In genomic region chr3:34106879-34107278, GRCh38 we compare ENCODE assay signal across 8 cellular contexts.
DNase-seq lines count a peak whose midpoint lies in the region; ATAC-seq, FAIRE-seq and TF ChIP-seq lines count a peak whose summit lies in the region.

No MANE protein-coding gene starts in this region.

- H3K36me3 ChIP-seq in endothelial cell of umbilical vein (ENCODE audit: control insufficient read depth in 2 of 2, extremely low read depth in 1 of 2, insufficient read depth in 2 of 2, low read length in 2 of 2): no peaks in the 10 kb centered on the region

- no peak overlapping the region for H3K4me2 ChIP-seq in endothelial cell of umbilical vein (ENCODE audit: insufficient read depth, low read length)

- peak; percentile 95 for FAIRE-seq in endothelial cell of umbilical vein (lab: Jason Lieb, UNC)

- peaks cover 21% of the 10 kb centered on the region in 2 donors for H3K4me1 Mint-ChIP-seq in stimulated activated naive B cell treated with anti-CD40 and anti-IgM and Interleukin-4, amounts not matched to agents 10 μg/mL and 1 μg/mL and 100 μg/mL, for 72 hours
- H3K4me1 Mint-ChIP-seq in activated CD8-positive, alpha-beta memory T cell treated with anti-CD3 and anti-CD28 coated beads, Interleukin-2, amount 10 ng/mL, durations not matched to agents 7 days and 5 days: no peaks in the 10 kb centered on the region

- DNase-seq in NCI-H748 treated with DMSO at 0.1 percent for 48 hours (lab: John Stamatoyannopoulos, UW) (peak; percentile 51), endothelial cell of umbilical vein (ENCODE audit: low read depth, low spot score) (peak; percentile 79), DMS114 treated with DMSO at 0.1 percent for 48 hours (lab: John Stamatoyannopoulos, UW; ENCODE audit: unreplicated experiment) (no peak)
- peak; percentile 9 for DNase-seq in stimulated activated naive B cell treated with anti-CD40 and anti-IgM and Interleukin-4, amounts not matched to agents 10 μg/mL and 1 μg/mL and 100 μg/mL, for 72 hours
- no peak for DNase-seq in activated CD8-positive, alpha-beta memory T cell treated with anti-CD3 and anti-CD28 coated beads, Interleukin-2, amount 10 ng/mL, durations not matched to agents 7 days and 5 days

- POLR2A ChIA-PET in endothelial cell of umbilical vein (lab: Charles Lee): no interaction called here

- peak; percentile 32 for ATAC-seq in HG02798 (IDR thresholded peaks at IDR 0.05; ENCODE audit: poor library complexity, unreplicated experiment)
- ATAC-seq in stimulated activated naive B cell treated with anti-CD40 and anti-IgM and Interleukin-4, amounts not matched to agents 10 μg/mL and 1 μg/mL and 100 μg/mL, for 72 hours (replicated peaks): peak; percentile 44 to 58
- ATAC-seq in activated CD8-positive, alpha-beta memory T cell treated with anti-CD3 and anti-CD28 coated beads, Interleukin-2, amount 10 ng/mL, durations not matched to agents 7 days and 5 days: no peak

- CTCF ChIA-PET in endothelial cell of umbilical vein (lab: Charles Lee): interaction anchor here (0.6 to 5.9 kb wide), 39 partner anchors 8 to 1839 kb away, joined by 3 to 109 read pairs (median 4); no protein-coding TSS in a partner anchor
- CTCF ChIA-PET in activated CD8-positive, alpha-beta memory T cell treated with anti-CD3 and anti-CD28 coated beads, Interleukin-2, amount 10 ng/mL, durations not matched to agents 7 days and 5 days (lab: Charles Lee): no interaction called here

- no peak overlapping the region for H3K4me3 Mint-ChIP-seq in stimulated activated naive B cell treated with anti-CD40 and anti-IgM and Interleukin-4, amounts not matched to agents 10 μg/mL and 1 μg/mL and 100 μg/mL, for 72 hours
- H3K4me3 Mint-ChIP-seq in activated CD8-positive, alpha-beta memory T cell treated with anti-CD3 and anti-CD28 coated beads, Interleukin-2, amount 10 ng/mL, durations not matched to agents 7 days and 5 days: no peak overlapping the region

- H3K36me3 Mint-ChIP-seq in stimulated activated naive B cell treated with anti-CD40 and anti-IgM and Interleukin-4, amounts not matched to agents 10 μg/mL and 1 μg/mL and 100 μg/mL, for 72 hours: no peaks in the 10 kb centered on the region
- H3K36me3 Mint-ChIP-seq in activated CD8-positive, alpha-beta memory T cell treated with anti-CD3 and anti-CD28 coated beads, Interleukin-2, amount 10 ng/mL, durations not matched to agents 7 days and 5 days: no peaks in the 10 kb centered on the region

- TF ChIP-seq POLR2A in endothelial cell of umbilical vein (IDR thresholded peaks at IDR 0.05; ENCODE audit: low read depth, low read length): no peak

- no TSS peak for BruUV-seq in endothelial cell of umbilical vein (replicated peaks; lab: Mats Ljungman, UMichigan)

- peaks cover 0 to 5% of the 10 kb centered on the region in 2 donors for H3K27me3 Mint-ChIP-seq in stimulated activated naive B cell treated with anti-CD40 and anti-IgM and Interleukin-4, amounts not matched to agents 10 μg/mL and 1 μg/mL and 100 μg/mL, for 72 hours
- peaks cover 5% of the 10 kb centered on the region for H3K27me3 Mint-ChIP-seq in activated CD8-positive, alpha-beta memory T cell treated with anti-CD3 and anti-CD28 coated beads, Interleukin-2, amount 10 ng/mL, durations not matched to agents 7 days and 5 days

- H3K27me3 ChIP-seq in endothelial cell of umbilical vein (ENCODE audit: control insufficient read depth in 2 of 2, insufficient read depth in 2 of 2, low read length in 2 of 2): peaks cover 6 to 9% of the 10 kb centered on the region in 2 experiments

- TF ChIP-seq CTCF in 22Rv1 (IDR thresholded peaks at IDR 0.05): peak; percentile 77
- TF ChIP-seq CTCF in GM12872 (IDR thresholded peaks at IDR 0.05; ENCODE audit: insufficient read depth, low read depth, low read length): peak; percentile 84
- peak; percentile 78 to 86 for TF ChIP-seq CTCF in endothelial cell of umbilical vein (IDR thresholded peaks at IDR 0.05; ENCODE audit: extremely low read depth in 1 of 2, insufficient read depth in 1 of 2, low read depth in 1 of 2, low read length in 2 of 2)

- H3K9ac ChIP-seq in endothelial cell of umbilical vein (replicated peaks; ENCODE audit: extremely low read depth, insufficient read depth, low read length): no peak overlapping the region

- H3K4me3 ChIP-seq in endothelial cell of umbilical vein (replicated peaks in 1 of 3; ENCODE audit: insufficient read depth in 1 of 3, low read depth in 1 of 3, low read length in 3 of 3): no peak overlapping the region

- H3K27ac ChIP-seq in 22Rv1 (no peak overlapping the region), endothelial cell of umbilical vein (ENCODE audit: insufficient read depth, low read depth, low read length) (no peak overlapping the region)

- H3K9me1 ChIP-seq in endothelial cell of umbilical vein (replicated peaks; ENCODE audit: control insufficient read depth, extremely low read depth, insufficient read depth, low read length): no peaks in the 10 kb centered on the region

- H2AFZ ChIP-seq in endothelial cell of umbilical vein (ENCODE audit: low read depth, low read length): peak overlapping the region; percentile 36

- dilution Hi-C loops in endothelial cell of umbilical vein (cut with MboI; ENCODE audit: extremely low pct_ligation_motif_present, low sequenced_read_pairs): no loop called here

- no peaks in the 10 kb centered on the region for H4K20me1 ChIP-seq in endothelial cell of umbilical vein (replicated peaks; ENCODE audit: control insufficient read depth, extremely low read depth, insufficient read depth, low read length)

- no peaks in the 10 kb centered on the region for H3K79me2 ChIP-seq in endothelial cell of umbilical vein (ENCODE audit: control insufficient read depth, insufficient read depth, low read length)

- intact Hi-C loops in endothelial cell of umbilical vein (cut with micrococcal nuclease): loop anchor here (1.0 to 10.0 kb wide), 5 partner anchors 154 to 577 kb away; no protein-coding TSS in a partner anchor

- H3K9me3 ChIP-seq in endothelial cell of umbilical vein (replicated peaks; ENCODE audit: control insufficient read depth, insufficient read depth, low read length): no peaks in the 10 kb centered on the region

- no peaks in the 10 kb centered on the region for H3K4me1 ChIP-seq in endothelial cell of umbilical vein (ENCODE audit: control insufficient read depth, extremely low read depth, insufficient read depth, low read length)

- no peak overlapping the region for H3K27ac Mint-ChIP-seq in stimulated activated naive B cell treated with anti-CD40 and anti-IgM and Interleukin-4, amounts not matched to agents 10 μg/mL and 1 μg/mL and 100 μg/mL, for 72 hours
- H3K27ac Mint-ChIP-seq in activated CD8-positive, alpha-beta memory T cell treated with anti-CD3 and anti-CD28 coated beads, Interleukin-2, amount 10 ng/mL, durations not matched to agents 7 days and 5 days: no peak overlapping the region

- no peaks in the 10 kb centered on the region for H3K9me3 Mint-ChIP-seq in stimulated activated naive B cell treated with anti-CD40 and anti-IgM and Interleukin-4, amounts not matched to agents 10 μg/mL and 1 μg/mL and 100 μg/mL, for 72 hours
- H3K9me3 Mint-ChIP-seq in activated CD8-positive, alpha-beta memory T cell treated with anti-CD3 and anti-CD28 coated beads, Interleukin-2, amount 10 ng/mL, durations not matched to agents 7 days and 5 days (ENCODE audit: low read depth): no peaks in the 10 kb centered on the region

TF ChIP-seq in endothelial cell of umbilical vein, 7 proteins besides CTCF, POLR2A, EP300 and RAD21:
- no peak for TF ChIP-seq POLR2AphosphoS5 (IDR thresholded peaks at IDR 0.05; ENCODE audit: insufficient read depth, low read depth, low read length)
- TF ChIP-seq MAX (IDR thresholded peaks at IDR 0.05; ENCODE audit: insufficient read depth, insufficient read length): no peak

Comparison
In these comparisons a context has a peak if more than half of its experiments do, and no peak if none do; other contexts are left out.
1. DNase-seq: peak in NCI-H748 treated with DMSO at 0.1 percent for 48 hours (single experiment), endothelial cell of umbilical vein (single experiment) and stimulated activated naive B cell treated with anti-CD40 and anti-IgM and Interleukin-4, amounts not matched to agents 10 μg/mL and 1 μg/mL and 100 μg/mL, for 72 hours (single experiment); none in activated CD8-positive, alpha-beta memory T cell treated with anti-CD3 and anti-CD28 coated beads, Interleukin-2, amount 10 ng/mL, durations not matched to agents 7 days and 5 days (single experiment) and DMS114 treated with DMSO at 0.1 percent for 48 hours (single experiment).
2. Peak in every context shown above with its lines, with median percentiles within 50 percentile points of each other: CTCF ChIP-seq.